In the genomic region with DNA sequence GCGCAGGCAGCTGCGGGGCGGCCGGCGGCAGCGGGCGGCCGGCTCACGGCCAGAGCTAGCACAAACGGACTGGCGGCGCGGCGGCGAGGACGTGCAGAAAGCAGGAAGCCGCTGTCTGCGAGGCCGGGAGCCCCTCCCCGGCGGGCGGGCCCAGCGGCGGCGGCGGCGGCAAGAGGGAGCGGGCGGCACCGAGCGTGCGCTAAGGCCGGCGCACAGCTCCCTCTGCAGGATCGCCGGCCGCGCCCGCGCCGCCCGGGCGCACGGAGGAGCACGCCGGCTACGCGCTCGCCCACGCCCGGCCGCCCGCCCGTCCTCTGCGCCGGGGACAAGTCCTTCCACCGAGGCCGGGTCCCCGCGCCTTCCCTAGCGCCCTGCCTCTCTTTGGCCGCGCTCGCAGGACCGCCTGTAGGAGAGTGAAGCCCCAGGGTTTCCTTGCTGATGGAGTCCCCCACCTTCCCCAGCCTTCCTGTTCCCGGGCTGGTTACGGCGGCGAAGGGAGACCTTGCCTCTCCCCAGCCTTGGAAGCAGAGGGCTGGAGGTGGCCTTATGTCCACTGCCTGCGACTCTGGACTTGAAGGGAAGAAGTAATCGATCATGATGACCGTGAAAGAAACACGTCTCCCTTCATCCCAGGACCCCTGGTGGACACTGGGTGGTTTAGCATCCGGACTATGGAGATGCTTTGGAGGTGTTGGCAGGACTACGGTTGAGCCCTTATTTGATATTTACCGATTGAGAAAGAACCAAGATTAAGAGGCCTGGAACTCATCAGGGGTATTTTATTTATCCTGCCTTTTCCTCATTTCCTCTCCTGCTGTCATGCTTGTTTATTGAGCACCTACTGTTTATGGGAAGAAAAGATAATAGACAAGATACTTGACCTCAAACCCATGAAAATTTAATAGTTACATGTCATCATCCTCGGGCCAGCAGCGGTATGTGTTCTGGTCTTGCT, we compare ENCODE assay signal across 1 cellular context.
TF ChIP-seq lines count a peak whose summit lies in the region.

Gene PREP (minus strand): TSS at position 102 of the 955 bp plus-strand sequence. CDS start 191 bp downstream, outside the sequence.

TF ChIP-seq in IMR-90, 13 proteins besides CTCF, POLR2A, EP300 and RAD21 (continued from another document):
- no peak for TF ChIP-seq RFX5 (IDR thresholded peaks at IDR 0.05; ENCODE audit: low read depth, low read length)
- peak; percentile 57 for TF ChIP-seq SMC3 (IDR thresholded peaks at IDR 0.05; ENCODE audit: low read depth, low read length)
- TF ChIP-seq FOS (IDR thresholded peaks at IDR 0.05; ENCODE audit: low read depth, low read length), result no peak
TF ChIP-seq in IMR-90: peak in this region for 4.
